Comparison of ENCODE assay signal across 10 cellular contexts in genomic region chr5:1409386-1410110, GRCh38. TPM values are rescaled to one million over a fixed set of nuclear protein-coding genes. Genes with fewer than 3 reads are reported as not detected.
DNase-seq lines count a peak whose midpoint lies in the region; ATAC-seq, FAIRE-seq and TF ChIP-seq lines count a peak whose summit lies in the region.
"Had no signal": no experiment of that assay in that cellular context is flagged by ENCODE, and none has a peak within 500 bp of the region (broad histone marks: within the 10 kb centered on the region; RNA-seq: fewer than 3 reads in every experiment).

No MANE protein-coding gene starts in this region.

- H2AK5ac ChIP-seq in H1 (ENCODE audit: low read depth, low read length), result no peak overlapping the region

- H3K4me3 Mint-ChIP-seq in activated CD4-positive, alpha-beta T cell treated with anti-CD3 and anti-CD28 coated beads, Interleukin-2, amount 10 ng/mL, durations not matched to agents 7 days and 5 days, result no peak overlapping the region
- H3K4me3 Mint-ChIP-seq in progenitor cell of endocrine pancreas (ENCODE audit: low read depth), result no peak overlapping the region

- no peak overlapping the region for H3K27ac ChIP-seq in H1 (ENCODE audit: low read depth, low read length)
- H3K27ac ChIP-seq: tibial artery had no signal

- no peaks in the 10 kb centered on the region for H3K4me1 Mint-ChIP-seq in activated CD4-positive, alpha-beta T cell treated with anti-CD3 and anti-CD28 coated beads, Interleukin-2, amount 10 ng/mL, durations not matched to agents 7 days and 5 days
- no peaks in the 10 kb centered on the region for H3K4me1 Mint-ChIP-seq in progenitor cell of endocrine pancreas (ENCODE audit: low read depth)

- no peak for TF ChIP-seq EP300 in H1 (IDR thresholded peaks at IDR 0.05; ENCODE audit: borderline replicate concordance in 1 of 2, low read depth in 2 of 2, low read length in 2 of 2)

- no peak overlapping the region for H3K27ac Mint-ChIP-seq in activated CD4-positive, alpha-beta T cell treated with anti-CD3 and anti-CD28 coated beads, Interleukin-2, amount 10 ng/mL, durations not matched to agents 7 days and 5 days
- no peak overlapping the region for H3K27ac Mint-ChIP-seq in progenitor cell of endocrine pancreas

- FAIRE-seq in H1 (lab: Jason Lieb, UNC), result no peak
- no peak for FAIRE-seq in RCC 7860 (lab: Jason Lieb, UNC)

- H3K23ac ChIP-seq in H1 (ENCODE audit: insufficient read length), result no peak overlapping the region

- H3K79me1 ChIP-seq in H1 (ENCODE audit: low read depth, low read length), result no peaks in the 10 kb centered on the region

- no peaks in the 10 kb centered on the region for H3K36me3 Mint-ChIP-seq in activated CD4-positive, alpha-beta T cell treated with anti-CD3 and anti-CD28 coated beads, Interleukin-2, amount 10 ng/mL, durations not matched to agents 7 days and 5 days (ENCODE audit: low read depth)
- no peaks in the 10 kb centered on the region for H3K36me3 Mint-ChIP-seq in progenitor cell of endocrine pancreas (ENCODE audit: insufficient read depth)

- H2BK20ac ChIP-seq in H1 (ENCODE audit: low read length), result no peak overlapping the region

- 0 out of 4 replicates have a peak, but pooled peaks of 1 of the 2 experiments have one; percentile 8 for TF ChIP-seq RAD21 in H1 (IDR thresholded peaks at IDR 0.05 in 1 of 2, conservative IDR thresholded peaks at IDR 0.05 in 1 of 2; ENCODE audit: low read depth in 2 of 2, low read length in 2 of 2)

- H2BK120ac ChIP-seq in H1 (replicated peaks; ENCODE audit: low read depth, low read length), result no peak overlapping the region

- H2BK12ac ChIP-seq in H1 (ENCODE audit: low read depth, low read length), result no peak overlapping the region

- no peak for TF ChIP-seq POLR2A in H1 (IDR thresholded peaks at IDR 0.05; ENCODE audit: control extremely low read depth in 1 of 2, low read depth in 2 of 2, low read length in 2 of 2)

- H3K56ac ChIP-seq in H1 (replicated peaks; ENCODE audit: insufficient read length, low read depth, low read length), result no peak overlapping the region

- no peak overlapping the region for H3K14ac ChIP-seq in H1 (ENCODE audit: insufficient read length)

- no peaks in the 10 kb centered on the region for H3K79me2 ChIP-seq in H1 (ENCODE audit: control insufficient read depth in 1 of 2, insufficient read depth in 2 of 2, low read length in 2 of 2)

- H3K27me3 Mint-ChIP-seq in activated CD4-positive, alpha-beta T cell treated with anti-CD3 and anti-CD28 coated beads, Interleukin-2, amount 10 ng/mL, durations not matched to agents 7 days and 5 days, result no peaks in the 10 kb centered on the region
- H3K27me3 Mint-ChIP-seq in progenitor cell of endocrine pancreas, result peaks cover 35% of the 10 kb centered on the region

- H2BK5ac ChIP-seq in H1 (ENCODE audit: low read depth, low read length), result no peak overlapping the region

- no peak overlapping the region for H2BK15ac ChIP-seq in H1 (ENCODE audit: low read length)

- 86% methylated on average over 33 of the region's 33 CpGs; no CpG with 5 or more reads in 1 of the 2 experiments for WGBS in H1 (ENCODE audit: extremely low coverage in 1 of 2, insufficient coverage in 1 of 2, insufficient read length in 1 of 2, insufficient replicate concordance in 2 of 2, low coverage in 1 of 2, low lambda C conversion rate in 2 of 2, missing lambda C conversion rate in 1 of 2), 2 experiments

- peaks cover 0 to 14% (median 8%) of the 10 kb centered on the region in 4 experiments; a peak in 5 of 7 replicates for H3K4me1 ChIP-seq in H1 (replicated peaks in 1 of 4; ENCODE audit: control insufficient read depth in 3 of 4, insufficient read depth in 4 of 4, low read length in 3 of 4)
- H3K4me1 ChIP-seq: tibial artery had no signal

- CTCF ChIA-PET in activated CD4-positive, alpha-beta T cell treated with anti-CD3 and anti-CD28 coated beads, Interleukin-2, amount 10 ng/mL, durations not matched to agents 7 days and 5 days (lab: Charles Lee), result interaction anchor here (2.3 kb wide), 1 partner anchor 9 kb away, joined by 7 read pairs; no protein-coding TSS in a partner anchor
- CTCF ChIA-PET in H1 (lab: Charles Lee; ENCODE audit: partially characterized antibody), result interaction anchor here (0.9 to 3.2 kb wide), 11 partner anchors 8 to 201 kb away, joined by 3 to 31 read pairs (median 4); no protein-coding TSS in a partner anchor

- no peaks in the 10 kb centered on the region for H3K9me3 ChIP-seq in H1 (ENCODE audit: insufficient read depth in 2 of 2, low read depth in 1 of 2, low read length in 1 of 2)
- H3K9me3 ChIP-seq: tibial artery had no signal

- no peak overlapping the region for H3K4me3 ChIP-seq in H1 (ENCODE audit: extremely low read depth in 1 of 4, insufficient read depth in 2 of 4, low read depth in 3 of 4, low read length in 4 of 4)
- H3K4me3 ChIP-seq: tibial artery had no signal

- H4K5ac ChIP-seq in H1 (ENCODE audit: insufficient read length, low read depth, low read length), result no peak overlapping the region

- no peaks in the 10 kb centered on the region for H3K9me3 Mint-ChIP-seq in activated CD4-positive, alpha-beta T cell treated with anti-CD3 and anti-CD28 coated beads, Interleukin-2, amount 10 ng/mL, durations not matched to agents 7 days and 5 days
- no peaks in the 10 kb centered on the region for H3K9me3 Mint-ChIP-seq in progenitor cell of endocrine pancreas (ENCODE audit: low read depth)

- H2AFZ ChIP-seq in H1 (ENCODE audit: low read length), result no peak overlapping the region

- DNase-seq in activated CD4-positive, alpha-beta T cell treated with anti-CD3 and anti-CD28 coated beads, Interleukin-2, amount 10 ng/mL, durations not matched to agents 7 days and 5 days, result peak; percentile 49
- no peak for DNase-seq in activated CD4-positive, alpha-beta T cell treated with anti-CD3 and anti-CD28 coated beads for 4 hours
- DNase-seq in NOMO-1 treated with dmso at 0.1 percent for 144 hours (lab: John Stamatoyannopoulos, UW; ENCODE audit: unreplicated experiment), result peak; percentile 45
- peak in 1 of 2 experiments; percentile 78 for DNase-seq in H1 (ENCODE audit: low read depth in 1 of 2, low spot score in 2 of 2)
- DNase-seq in progenitor cell of endocrine pancreas (ENCODE audit: low spot score, unreplicated experiment), result peak; percentile 46
- no peak for DNase-seq in NCI-H1092 treated with DMSO at 0.1 percent for 48 hours (lab: John Stamatoyannopoulos, UW)
- DNase-seq in RCC 7860 (ENCODE audit: low spot score), result no peak

- H3K18ac ChIP-seq in H1 (ENCODE audit: extremely low read depth, low read length), result no peak overlapping the region

- H3K27me3 ChIP-seq in H1 (replicated peaks in 1 of 4; ENCODE audit: control insufficient read depth in 3 of 4, extremely low read depth in 1 of 4, insufficient read depth in 3 of 4, low read length in 3 of 4), result no peaks in the 10 kb centered on the region

- H4K8ac ChIP-seq in H1 (ENCODE audit: extremely low read depth, insufficient read depth, low read length), result no peak overlapping the region

- TF ChIP-seq CTCF in H1 (IDR thresholded peaks at IDR 0.05; ENCODE audit: control extremely low read depth in 1 of 3, insufficient read depth in 1 of 3, low read depth in 1 of 3, low read length in 3 of 3), result no peak
- TF ChIP-seq CTCF in progenitor cell of endocrine pancreas (IDR thresholded peaks at IDR 0.05; ENCODE audit: unreplicated experiment), result no peak

- H4K91ac ChIP-seq in H1 (replicated peaks; ENCODE audit: insufficient read length, low read length), result no peak overlapping the region

- POLR2A ChIA-PET in activated CD4-positive, alpha-beta T cell treated with anti-CD3 and anti-CD28 coated beads, Interleukin-2, amount 10 ng/mL, durations not matched to agents 7 days and 5 days (lab: Charles Lee), result no interaction called here
- POLR2A ChIA-PET in H1 (lab: Charles Lee; ENCODE audit: partially characterized antibody), result interaction anchor here (1.7 kb wide), 1 partner anchor 24 kb away, joined by 6 read pairs; no protein-coding TSS in a partner anchor

- ATAC-seq in GM21619 (IDR thresholded peaks at IDR 0.05; ENCODE audit: unreplicated experiment), result no peak

- H3K9ac ChIP-seq in H1 (replicated peaks in 1 of 4; ENCODE audit: extremely low read depth in 1 of 4, low read depth in 3 of 4, low read length in 3 of 4), result no peak overlapping the region

- peaks cover 0 to 5% of the 10 kb centered on the region in 2 experiments for H4K20me1 ChIP-seq in H1 (replicated peaks in 1 of 2; ENCODE audit: control insufficient read depth in 1 of 2, insufficient read depth in 2 of 2, low read length in 2 of 2)

- no peak overlapping the region for H3K4me2 ChIP-seq in H1 (ENCODE audit: insufficient read depth in 1 of 2, low read depth in 2 of 2, low read length in 2 of 2)

- no peaks in the 10 kb centered on the region for H3K36me3 ChIP-seq in H1 (ENCODE audit: control insufficient read depth in 2 of 4, insufficient read depth in 4 of 4, low read length in 3 of 4)
- H3K36me3 ChIP-seq: tibial artery had no signal

- no peak overlapping the region for H3K4ac ChIP-seq in H1 (replicated peaks; ENCODE audit: insufficient read length, low read depth, low read length)

- 0 out of 2 replicates have a peak, but pooled peaks cover 2% of the 10 kb centered on the region for H3K23me2 ChIP-seq in H1 (ENCODE audit: low read depth, low read length)

TF ChIP-seq in H1, 55 proteins besides CTCF, POLR2A, EP300 and RAD21 (continues in another document):
- TF ChIP-seq CHD2 (IDR thresholded peaks at IDR 0.05; ENCODE audit: low read length), result no peak
- TF ChIP-seq RFX5 (IDR thresholded peaks at IDR 0.05; ENCODE audit: borderline replicate concordance, low read depth, low read length), result no peak
- TF ChIP-seq SIN3A (conservative IDR thresholded peaks at IDR 0.05 in 1 of 2, IDR thresholded peaks at IDR 0.05 in 1 of 2; ENCODE audit: low read depth in 1 of 2, low read length in 2 of 2), result peak in 1 of 2 experiments; percentile 89; a peak in 2 of 4 replicates
- peak; percentile 58 for TF ChIP-seq SAP30 (IDR thresholded peaks at IDR 0.05; ENCODE audit: insufficient read depth, insufficient replicate concordance, low read length)
- no peak for TF ChIP-seq EGR1 (IDR thresholded peaks at IDR 0.05; ENCODE audit: borderline replicate concordance, low read depth, low read length)
- no peak for TF ChIP-seq GTF2F1 (IDR thresholded peaks at IDR 0.05; ENCODE audit: borderline replicate concordance, low read depth, low read length)
- TF ChIP-seq SIRT6 (IDR thresholded peaks at IDR 0.05; ENCODE audit: low read length), result no peak

RNA-seq across cellular contexts. Expression of gene SLC6A3, which starts 35.7 kb away (rescaled TPM):
- under 1 TPM in 1 of 2 experiments, not detected in 1; 0.08 TPM for total RNA-seq in activated CD4-positive, alpha-beta T cell treated with anti-CD3 and anti-CD28 coated beads, Interleukin-2, amount 10 ng/mL, durations not matched to agents 7 days and 5 days
- total RNA-seq in H1 (2021; fragmentation: NEBNext Ultra II Directional; extraction: Animal tissue kit (Norgen Biotek cat#: 25700)), result 0.46 and 0.48 TPM in 2 replicates
- 0.86 and 0.91 TPM in 2 replicates for polyA plus RNA-seq in H1 (2011; rRNA removed)
- 0.57 TPM for polyA plus RNA-seq in H1 (2011; cell fraction: cytosol; rRNA removed)
- polyA plus RNA-seq in H1 (2011; cell fraction: nucleus; rRNA removed), result 1.9 TPM
- 0.55 to 0.88 TPM (median 0.75 TPM) in 4 replicates for polyA plus RNA-seq in H1 (2012, experiment 1 of 2)
- 0.58 TPM for polyA plus RNA-seq in H1 (2012, experiment 2 of 2)
- 0.77 TPM for polyA plus RNA-seq in H1 (2013, experiment 1 of 2)
- 0.94 TPM for polyA plus RNA-seq in H1 (2013, experiment 2 of 2)
- 1.0 and 1.1 TPM in 2 replicates for polyA minus RNA-seq in H1 (2011; rRNA and poly(A)+ RNA removed)
- 0.44 TPM for polyA minus RNA-seq in H1 (2011; cell fraction: cytosol; rRNA and poly(A)+ RNA removed)
- polyA minus RNA-seq in H1 (2011; cell fraction: nucleus; rRNA and poly(A)+ RNA removed), result 0.50 TPM
- not detected in 2 replicates for total RNA-seq in progenitor cell of endocrine pancreas
- total RNA-seq: skeletal muscle tissue had no signal

Comparison
In these comparisons a context has a peak if more than half of its experiments do, and no peak if none do; other contexts are left out.
1. DNase-seq: peak in activated CD4-positive, alpha-beta T cell treated with anti-CD3 and anti-CD28 coated beads, Interleukin-2, amount 10 ng/mL, durations not matched to agents 7 days and 5 days (single experiment), NOMO-1 treated with dmso at 0.1 percent for 144 hours (single experiment) and progenitor cell of endocrine pancreas (single experiment); none in activated CD4-positive, alpha-beta T cell treated with anti-CD3 and anti-CD28 coated beads for 4 hours (0 of 2), NCI-H1092 treated with DMSO at 0.1 percent for 48 hours (single experiment) and RCC 7860 (single experiment).